Comparison of ENCODE assay signal across 12 cellular contexts in the genomic region with DNA sequence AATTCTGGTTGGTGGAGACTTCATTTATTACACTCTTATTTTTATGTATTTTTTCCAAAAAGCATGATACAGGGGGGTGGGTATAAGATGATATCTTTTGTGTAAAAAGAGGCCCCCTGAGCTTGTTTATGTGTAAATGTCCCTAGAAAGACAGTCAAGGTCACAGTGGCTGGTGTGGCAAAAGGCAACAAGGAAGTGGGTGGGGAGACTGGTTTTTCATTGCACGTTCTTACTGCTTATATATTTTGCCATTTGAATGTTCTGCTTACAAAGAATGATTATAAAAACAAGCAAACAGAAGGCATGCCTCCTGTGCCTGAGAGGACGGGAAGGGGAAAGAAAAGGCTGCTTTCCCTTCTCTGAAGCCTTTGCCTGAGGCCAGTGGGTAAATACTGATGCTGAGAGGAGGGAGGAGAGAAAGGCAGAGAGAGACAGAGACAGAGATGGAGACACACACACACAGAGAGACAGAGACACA. TPM values are rescaled to one million over a fixed set of nuclear protein-coding genes. Genes with fewer than 3 reads are reported as not detected.
DNase-seq lines count a peak whose midpoint lies in the region; ATAC-seq, FAIRE-seq and TF ChIP-seq lines count a peak whose summit lies in the region.
"Had no signal": no experiment of that assay in that cellular context is flagged by ENCODE, and none has a peak within 500 bp of the region (broad histone marks: within the 10 kb centered on the region; RNA-seq: fewer than 3 reads in every experiment).

No MANE protein-coding gene starts in this region.

- peak overlapping the region in 1 of 2 donors; percentile 41 for H3K9ac ChIP-seq in kidney (ENCODE audit: low read length in 2 of 2)

- no peaks in the 10 kb centered on the region for H3K27me3 Mint-ChIP-seq in activated T-cell treated with anti-CD3 and anti-CD28 coated beads, Interleukin-2, amount 50 U/mL, for 24 hours

- H3K27ac Mint-ChIP-seq in activated T-cell treated with anti-CD3 and anti-CD28 coated beads, Interleukin-2, amount 50 U/mL, for 24 hours = peak overlapping the region; percentile 67

- H3K9me3 Mint-ChIP-seq in activated T-cell treated with anti-CD3 and anti-CD28 coated beads, Interleukin-2, amount 50 U/mL, for 24 hours = no peaks in the 10 kb centered on the region

- ATAC-seq in sciatic nerve = no peak

- no peaks in the 10 kb centered on the region for H3K27me3 ChIP-seq in testis
- H3K27me3 ChIP-seq in prostate gland (replicated peaks; ENCODE audit: insufficient read depth) = no peaks in the 10 kb centered on the region
- H3K27me3 ChIP-seq: adrenal gland had no signal

- TF ChIP-seq CTCF in VCaP (conservative IDR thresholded peaks at IDR 0.05) = no peak
- TF ChIP-seq CTCF in kidney (IDR thresholded peaks at IDR 0.05; ENCODE audit: borderline replicate concordance, extremely low read depth, insufficient read depth) = no peak
- no peak for TF ChIP-seq CTCF in testis (IDR thresholded peaks at IDR 0.05)
- no peak for TF ChIP-seq CTCF in prostate gland (IDR thresholded peaks at IDR 0.05)

- no peaks in the 10 kb centered on the region for H3K36me3 Mint-ChIP-seq in activated T-cell treated with anti-CD3 and anti-CD28 coated beads, Interleukin-2, amount 50 U/mL, for 24 hours (ENCODE audit: low read depth)

- H3K9me3 ChIP-seq in kidney (ENCODE audit: control insufficient read depth in 1 of 2, low read length in 2 of 2) (no peaks in the 10 kb centered on the region), testis (no peaks in the 10 kb centered on the region), prostate gland (no peaks in the 10 kb centered on the region)
- H3K9me3 ChIP-seq: adrenal gland had no signal

- H3K4me1 Mint-ChIP-seq in activated T-cell treated with anti-CD3 and anti-CD28 coated beads, Interleukin-2, amount 50 U/mL, for 24 hours (ENCODE audit: low read depth) = peaks cover 41% of the 10 kb centered on the region

- no peak for FAIRE-seq in kidney (lab: Jason Lieb, UNC)

- H3K4me1 ChIP-seq in kidney (ENCODE audit: control insufficient read depth in 1 of 2, insufficient read depth in 1 of 2, low read depth in 1 of 2, low read length in 2 of 2) (peaks cover 0 to 5% of the 10 kb centered on the region in 2 donors), testis (peaks cover 4% of the 10 kb centered on the region), prostate gland (replicated peaks) (no peaks in the 10 kb centered on the region)

- WGBS in testis, 2 donors = 20 to 27% methylated on average over 2 of the region's 2 CpGs
- WGBS in prostate gland = 6% methylated on average over 2 of the region's 2 CpGs

- H3K36me3 ChIP-seq in kidney (ENCODE audit: control insufficient read depth in 1 of 2, insufficient read depth in 2 of 2, low read length in 2 of 2) (no peaks in the 10 kb centered on the region), testis (ENCODE audit: low read depth, missing control alignments) (no peaks in the 10 kb centered on the region), prostate gland (no peaks in the 10 kb centered on the region)
- H3K36me3 ChIP-seq: adrenal gland had no signal

- H3K27ac ChIP-seq in VCaP = peak overlapping the region; percentile 67
- H3K27ac ChIP-seq in kidney (ENCODE audit: low read depth in 2 of 2, low read length in 2 of 2) = peak overlapping the region; percentile 47 to 75
- peak overlapping the region; percentile 0 to 36 for H3K27ac ChIP-seq in testis
- peak overlapping the region in 1 of 2 donors; percentile 26 for H3K27ac ChIP-seq in prostate gland

- no peak overlapping the region for H3K4me3 Mint-ChIP-seq in activated T-cell treated with anti-CD3 and anti-CD28 coated beads, Interleukin-2, amount 50 U/mL, for 24 hours

- no peak for TF ChIP-seq POLR2A in testis (IDR thresholded peaks at IDR 0.05)
- TF ChIP-seq POLR2A in prostate gland (IDR thresholded peaks at IDR 0.05) = no peak

- intact Hi-C loops in kidney (cut with DNase I) (no loop called here), testis (cut with DNase I; ENCODE audit: low total_unique reads) (no loop called here), sciatic nerve (cut with DNase I) (no loop called here), prostate gland (cut with DNase I) (no loop called here)

- H3K4me3 ChIP-seq in kidney (ENCODE audit: low read length in 2 of 2) (no peak overlapping the region), testis (no peak overlapping the region), prostate gland (no peak overlapping the region)
- H3K4me3 ChIP-seq: adrenal gland had no signal

- DNase-seq in activated T-cell treated with anti-CD3 and anti-CD28 coated beads, Interleukin-2, amount 50 U/mL, for 24 hours = no peak
- DNase-seq in activated T-cell treated with anti-CD3 and anti-CD28 coated beads, Interleukin-2, amount 50 U/mL, for 1 hour = no peak
- DNase-seq in kidney (no peak), testis (no peak), sciatic nerve (ENCODE audit: low spot score) (no peak), prostate gland (ENCODE audit: low spot score) (no peak), NCI-H1694 treated with DMSO at 0.1 percent for 48 hours (lab: John Stamatoyannopoulos, UW) (no peak)
- DNase-seq: adrenal gland, foreskin fibroblast, NCI-H2107, occipital lobe had no signal

RNA-seq across cellular contexts. Expression of a gene that starts 24.1 kb away (rescaled TPM):
- total RNA-seq in kidney (50.0 TPM), testis (10 to 100 TPM; 70.6 to 78.3 TPM), sciatic nerve (79.3 TPM), prostate gland (10 to 100 TPM; 23.7 to 46.2 TPM)
- polyA plus RNA-seq in kidney (ENCODE audit: insufficient read depth, low read depth, low replicate concordance) (26.7 TPM), testis (ENCODE audit: insufficient read depth, low read depth, low replicate concordance) (75.1 TPM)

RNA-seq across cellular contexts. Expression of a gene that starts 37.7 kb away (rescaled TPM):
- 4.8 TPM for total RNA-seq in kidney
- polyA plus RNA-seq in kidney (ENCODE audit: insufficient read depth, low read depth, low replicate concordance) = 3.4 TPM
- total RNA-seq in testis = 1 to 10 TPM; 4.6 to 5.8 TPM
- 4.9 TPM for polyA plus RNA-seq in testis (ENCODE audit: insufficient read depth, low read depth, low replicate concordance)
- 10.6 TPM for total RNA-seq in sciatic nerve
- 10 to 100 TPM; 34.6 to 65.4 TPM for total RNA-seq in prostate gland
